Comparison of ENCODE assay signal across 8 cellular contexts in genomic region chr12:6904280-6905276, GRCh38. TPM values are rescaled to one million over a fixed set of nuclear protein-coding genes. Genes with fewer than 3 reads are reported as not detected.
DNase-seq lines count a peak whose midpoint lies in the region; ATAC-seq and TF ChIP-seq lines count a peak whose summit lies in the region.

LRRC23 (plus strand) TSS chr12:6904822; CDS start chr12:6905634, 812 bp downstream.

- H3K9me3 ChIP-seq in spleen = no peaks in the 10 kb centered on the region

- no peak for TF ChIP-seq CTCF in activated B cell treated with CpG ODN at 0.5 μM for 24 hours (IDR thresholded peaks at IDR 0.05)
- TF ChIP-seq CTCF in spleen (IDR thresholded peaks at IDR 0.05 in 8 of 11, conservative IDR thresholded peaks at IDR 0.05 in 3 of 11) = peak in 1 of 11 experiments; percentile 20

- no peaks in the 10 kb centered on the region for H3K27me3 ChIP-seq in spleen (replicated peaks in 1 of 7)

- peaks cover 6% of the 10 kb centered on the region for H3K4me1 Mint-ChIP-seq in activated B cell treated with CpG ODN at 0.5 μM for 24 hours
- no peaks in the 10 kb centered on the region for H3K4me1 Mint-ChIP-seq in central memory CD8-positive, alpha-beta T cell

- POLR2A ChIA-PET in activated B cell treated with CpG ODN at 0.5 μM for 24 hours (lab: Charles Lee) = interaction anchor here (0.6 to 3.3 kb wide), 8 partner anchors 10 to 1026 kb away, joined by 5 to 19 read pairs (median 7); partner anchors contain the start of genes ATN1, ENO2, MLF2 and SPSB2

- peak; percentile 93 for DNase-seq in AG08396 (ENCODE audit: low spot score)
- peak; percentile 84 for DNase-seq in NCI-H226
- DNase-seq in activated B cell treated with CpG ODN at 0.5 μM for 24 hours = peak; percentile 87
- peak; percentile 93 to 96 for DNase-seq in central memory CD8-positive, alpha-beta T cell (ENCODE audit: low spot score in 2 of 2)
- DNase-seq in iris pigment epithelial cell (ENCODE audit: low read depth) = peak; percentile 94
- peak; percentile 99 for DNase-seq in spleen

- no peaks in the 10 kb centered on the region for H3K27me3 Mint-ChIP-seq in activated B cell treated with CpG ODN at 0.5 μM for 24 hours
- H3K27me3 Mint-ChIP-seq in central memory CD8-positive, alpha-beta T cell = no peaks in the 10 kb centered on the region

- peaks cover 10 to 36% (median 21%) of the 10 kb centered on the region in 6 donors for H3K4me1 ChIP-seq in spleen

- no peak within 1 kb of the TSS for H3K27ac Mint-ChIP-seq in activated B cell treated with CpG ODN at 0.5 μM for 24 hours
- no peak within 1 kb of the TSS for H3K27ac Mint-ChIP-seq in central memory CD8-positive, alpha-beta T cell (ENCODE audit: low read depth)

- H3K36me3 Mint-ChIP-seq in activated B cell treated with CpG ODN at 0.5 μM for 24 hours (ENCODE audit: low read depth) = no peaks in the 10 kb centered on the region
- no peaks in the 10 kb centered on the region for H3K36me3 Mint-ChIP-seq in central memory CD8-positive, alpha-beta T cell (ENCODE audit: insufficient read depth)

- intact Hi-C loops in activated B cell treated with CpG ODN at 0.5 μM for 24 hours (cut with micrococcal nuclease) (loop anchor here (1.0 kb wide), 6 partner anchors 10 to 285 kb away; partner anchors contain the start of genes ENO2, PEX5, SPSB2 and USP5), spleen (cut with DNase I; ENCODE audit: low total_unique reads) (no loop called here)

- no peak within 1 kb of the TSS for H3K4me3 Mint-ChIP-seq in activated B cell treated with CpG ODN at 0.5 μM for 24 hours
- H3K4me3 Mint-ChIP-seq in central memory CD8-positive, alpha-beta T cell = no peak within 1 kb of the TSS

- H3K9me3 Mint-ChIP-seq in activated B cell treated with CpG ODN at 0.5 μM for 24 hours = no peaks in the 10 kb centered on the region
- no peaks in the 10 kb centered on the region for H3K9me3 Mint-ChIP-seq in central memory CD8-positive, alpha-beta T cell

- peak in 1 of 3 donors; percentile 54 for TF ChIP-seq POLR2A in spleen (IDR thresholded peaks at IDR 0.05)

- H3K27ac ChIP-seq in spleen = peak within 1 kb of the TSS; percentile 42 to 90 (median 82)

- H3K36me3 ChIP-seq in spleen = peaks cover 0 to 18% (median 0%) of the 10 kb centered on the region in 6 donors

- 5 to 8% (median 7%) methylated on average over 34 of the region's 34 CpGs for WGBS in spleen, 5 donors

- ATAC-seq in GM18909 (IDR thresholded peaks at IDR 0.05; ENCODE audit: poor library complexity, unreplicated experiment) (peak; percentile 92), HG03139 (IDR thresholded peaks at IDR 0.05; ENCODE audit: unreplicated experiment) (peak; percentile 94), activated B cell treated with CpG ODN at 0.5 μM for 24 hours (ENCODE audit: low read depth) (peak; percentile 98)
- peak; percentile 96 for ATAC-seq in central memory CD8-positive, alpha-beta T cell (replicated peaks; ENCODE audit: extremely low read depth, poor library complexity, severe bottlenecking)

- CTCF ChIA-PET in activated B cell treated with CpG ODN at 0.5 μM for 24 hours (lab: Charles Lee) = interaction anchor here (0.7 to 2.2 kb wide), 4 partner anchors 10 to 32 kb away, joined by 3 to 7 read pairs (median 3); partner anchors contain the start of genes ENO2 and SPSB2

- peak within 1 kb of the TSS; percentile 54 to 84 (median 64) for H3K4me3 ChIP-seq in spleen

RNA-seq across cellular contexts. Expression of gene LRRC23, which starts in this region (rescaled TPM):
- total RNA-seq in activated B cell treated with CpG ODN at 0.5 μM for 24 hours (7.7 and 8.8 TPM in 2 replicates), spleen (1 to 10 TPM; 3.1 to 9.6 (median 5.9) TPM)
- polyA plus RNA-seq in spleen = 10 to 100 TPM in 1 of 3 donors, 1 to 10 TPM in 2; 7.0 to 10.1 (median 7.5) TPM

Comparison
In these comparisons a context has a peak if more than half of its experiments do, and no peak if none do; other contexts are left out.
1. Peak in every context shown above with its lines: DNase-seq, ATAC-seq, H3K4me3 ChIP-seq and H3K27ac ChIP-seq.